ENCODE assay signal across 24 cellular contexts in the genomic region with DNA sequence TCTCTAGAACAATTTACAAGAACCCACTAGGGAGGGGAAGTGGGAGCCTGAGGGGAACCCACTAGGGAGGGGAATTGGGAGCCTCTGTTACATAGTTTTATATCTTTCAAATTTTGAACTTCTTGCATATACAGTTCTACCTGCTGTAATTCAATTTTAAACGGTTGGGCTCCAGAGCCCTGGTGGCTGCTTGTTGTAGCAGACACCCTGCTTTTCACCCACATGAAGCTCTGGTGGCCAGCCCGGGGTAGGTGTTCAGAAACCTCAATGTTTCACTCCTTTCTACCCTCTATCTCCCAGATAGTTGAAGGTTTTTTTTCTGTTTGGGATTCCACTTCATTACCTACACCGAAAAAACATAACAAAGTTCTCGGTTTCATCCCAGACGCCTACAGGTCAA.
"Had no signal": no experiment of that assay in that cellular context is flagged by ENCODE, and none has a peak within 500 bp of the region (broad histone marks: within the 10 kb centered on the region; RNA-seq: fewer than 3 reads in every experiment).

No MANE protein-coding gene starts in this region.

- H3K27ac ChIP-seq: breast epithelium, epithelial cell of prostate, prostate gland had no signal

- ATAC-seq: effector memory CD8-positive, alpha-beta T cell; left ventricle myocardium superior; mucosa of descending colon; naive thymus-derived CD4-positive, alpha-beta T cell; right cardiac atrium; stimulated activated naive CD8-positive, alpha-beta T cell treated with anti-CD3 and anti-CD28 coated beads, Interleukin-15, Interleukin-2, amounts not matched to agents 100 U/mL and 50 U/mL, for 24 hours had no signal

- H3K36me3 ChIP-seq: breast epithelium, prostate gland had no signal

- H3K4me3 ChIP-seq: mucosa of descending colon, prostate gland had no signal

- H3K4me3 Mint-ChIP-seq: activated naive CD8-positive, alpha-beta T cell treated with anti-CD3 and anti-CD28 coated beads, Interleukin-2, amount 10 ng/mL, durations not matched to agents 7 days and 5 days; dendritic cell treated with granulocyte-macrophage colony-stimulating factor and Interleukin-4, amounts not matched to agents 40 ng/mL and 50 ng/mL, for 4 days; effector memory CD8-positive, alpha-beta T cell; memory B cell had no signal

- DNase-seq: activated CD4-positive, alpha-beta T cell treated with anti-CD3 and anti-CD28 coated beads, Interleukin-2, amount 50 U/mL, for 48 hours; activated CD4-positive, CD25-positive, alpha-beta regulatory T cell treated with anti-CD3 and anti-CD28 coated beads, Interleukin-2, amount 50 U/mL, for 72 hours; activated gamma-delta T cell treated with Interleukin-2 at 50 U/mL for 16 hours; activated naive CD8-positive, alpha-beta T cell treated with anti-CD3 and anti-CD28 coated beads, Interleukin-2, amount 10 ng/mL, durations not matched to agents 7 days and 5 days; anterior cingulate cortex; cerebellar nuclear complex; effector memory CD8-positive, alpha-beta T cell; foreskin melanocyte; left ventricle myocardium superior; mucosa of descending colon; naive thymus-derived CD4-positive, alpha-beta T cell; nucleus accumbens; right cardiac atrium; small intestine; stimulated activated CD4-positive, alpha-beta T cell treated with anti-CD3 and anti-CD28 coated beads, Interleukin-4, amount 100 ng/mL, for 4 hours; stimulated activated CD8-positive, alpha-beta memory T cell treated with anti-CD3 and anti-CD28 coated beads, Interleukin-4, amount 100 ng/mL, for 48 hours; stimulated activated naive CD8-positive, alpha-beta T cell treated with anti-CD3 and anti-CD28 coated beads, Interleukin-15, Interleukin-2, amounts not matched to agents 100 U/mL and 50 U/mL, for 24 hours; T-helper 9 cell; trophoblast cell had no signal

- H3K4me1 ChIP-seq: breast epithelium, prostate gland had no signal

- H3K9me3 Mint-ChIP-seq: dendritic cell treated with granulocyte-macrophage colony-stimulating factor and Interleukin-4, amounts not matched to agents 40 ng/mL and 50 ng/mL, for 4 days; effector memory CD8-positive, alpha-beta T cell; memory B cell had no signal

- FAIRE-seq: small intestine had no signal

- H3K27ac Mint-ChIP-seq: activated naive CD8-positive, alpha-beta T cell treated with anti-CD3 and anti-CD28 coated beads, Interleukin-2, amount 10 ng/mL, durations not matched to agents 7 days and 5 days; dendritic cell treated with granulocyte-macrophage colony-stimulating factor and Interleukin-4, amounts not matched to agents 40 ng/mL and 50 ng/mL, for 4 days; effector memory CD8-positive, alpha-beta T cell; memory B cell had no signal

- H3K9me3 ChIP-seq: breast epithelium, mucosa of descending colon, prostate gland had no signal
